In genomic region chr20:56731041-56731440, GRCh38 we compare ENCODE assay signal across 15 cellular contexts.
DNase-seq lines count a peak whose midpoint lies in the region; ATAC-seq and TF ChIP-seq lines count a peak whose summit lies in the region.
"Had no signal": no experiment of that assay in that cellular context is flagged by ENCODE, and none has a peak within 500 bp of the region (broad histone marks: within the 10 kb centered on the region; RNA-seq: fewer than 3 reads in every experiment).

No MANE protein-coding gene starts in this region.

- DNase-seq in GM23338 (ENCODE audit: low spot score), result no peak
- DNase-seq in cerebellar cortex (ENCODE audit: low spot score), result peak; percentile 87
- no peak for DNase-seq in mesothelial cell of epicardium (ENCODE audit: low spot score in 2 of 2, unreplicated experiment in 2 of 2)
- no peak for DNase-seq in activated CD8-positive, alpha-beta T cell treated with anti-CD3 and anti-CD28 coated beads for 36 hours
- no peak for DNase-seq in BE2C
- no peak for DNase-seq in progenitor cell of endocrine pancreas (ENCODE audit: low spot score, unreplicated experiment)
- DNase-seq: CD4-positive, CD25-positive, alpha-beta regulatory T cell; DMS53; H9; HFFc6 had no signal

- H3K4me1 ChIP-seq in GM23338 (ENCODE audit: insufficient read depth) (peaks cover 32% of the 10 kb centered on the region), BE2C (no peaks in the 10 kb centered on the region)
- H3K4me1 ChIP-seq: A549, BLaER1 had no signal

- H3F3A ChIP-seq in GM23338 (replicated peaks; ENCODE audit: low read depth), result no peaks in the 10 kb centered on the region

- TF ChIP-seq CTCF in GM23338 (conservative IDR thresholded peaks at IDR 0.05; ENCODE audit: low read depth in 2 of 2), result no peak
- TF ChIP-seq CTCF in mesothelial cell of epicardium (IDR thresholded peaks at IDR 0.05; ENCODE audit: unreplicated experiment), result no peak
- TF ChIP-seq CTCF in activated CD8-positive, alpha-beta T cell treated with anti-CD3 and anti-CD28 coated beads for 36 hours (IDR thresholded peaks at IDR 0.05), result no peak
- no peak for TF ChIP-seq CTCF in BE2C (IDR thresholded peaks at IDR 0.05; ENCODE audit: low read depth, low read length)
- TF ChIP-seq CTCF in progenitor cell of endocrine pancreas (IDR thresholded peaks at IDR 0.05; ENCODE audit: unreplicated experiment), result no peak

- H3K9me2 ChIP-seq in GM23338 (ENCODE audit: insufficient read depth), result peaks cover 4% of the 10 kb centered on the region; the same call in 1 of the 2 replicates

- H3K4me3 Mint-ChIP-seq in GM23338 (no peak overlapping the region), mesothelial cell of epicardium (no peak overlapping the region), progenitor cell of endocrine pancreas (ENCODE audit: low read depth) (no peak overlapping the region)
- H3K4me3 Mint-ChIP-seq in activated CD8-positive, alpha-beta T cell treated with anti-CD3 and anti-CD28 coated beads for 36 hours, result no peak overlapping the region
- H3K4me3 Mint-ChIP-seq: CD4-positive, CD25-positive, alpha-beta regulatory T cell; H9; HFFc6 had no signal

- no peaks in the 10 kb centered on the region for H4K20me1 ChIP-seq in GM23338 (replicated peaks; ENCODE audit: insufficient read depth)
- H4K20me1 ChIP-seq: BLaER1 had no signal

- POLR2A ChIA-PET in activated CD8-positive, alpha-beta T cell treated with anti-CD3 and anti-CD28 coated beads for 36 hours (lab: Charles Lee), result no interaction called here

- H3K9me3 ChIP-seq in BE2C, result no peaks in the 10 kb centered on the region; the same call in 1 of the 2 replicates
- H3K9me3 ChIP-seq: A549, BLaER1 had no signal

- H3K4me3 ChIP-seq in GM23338 (no peak overlapping the region), BE2C (ENCODE audit: low read depth, low read length) (no peak overlapping the region)
- H3K4me3 ChIP-seq: A549, BLaER1 had no signal

- H3K27me3 Mint-ChIP-seq in GM23338 (ENCODE audit: insufficient read depth, low read depth, poor library complexity), result peaks cover 28% of the 10 kb centered on the region
- H3K27me3 Mint-ChIP-seq in mesothelial cell of epicardium (ENCODE audit: low read depth), result peaks cover 9% of the 10 kb centered on the region
- peaks cover 15% of the 10 kb centered on the region for H3K27me3 Mint-ChIP-seq in activated CD8-positive, alpha-beta T cell treated with anti-CD3 and anti-CD28 coated beads for 36 hours
- peaks cover 11% of the 10 kb centered on the region for H3K27me3 Mint-ChIP-seq in progenitor cell of endocrine pancreas

- H3K27ac ChIP-seq in GM23338 (ENCODE audit: low read depth), result no peak overlapping the region
- H3K27ac ChIP-seq: A549, BLaER1, KMS-11 had no signal

- H3K27me3 ChIP-seq in GM23338 (ENCODE audit: insufficient read depth), result peaks cover 11% of the 10 kb centered on the region
- no peaks in the 10 kb centered on the region for H3K27me3 ChIP-seq in BE2C
- H3K27me3 ChIP-seq: BLaER1 had no signal

- H3K27ac Mint-ChIP-seq in GM23338 (no peak overlapping the region), mesothelial cell of epicardium (peak overlapping the region; percentile 27), progenitor cell of endocrine pancreas (no peak overlapping the region)
- no peak overlapping the region for H3K27ac Mint-ChIP-seq in activated CD8-positive, alpha-beta T cell treated with anti-CD3 and anti-CD28 coated beads for 36 hours
- H3K27ac Mint-ChIP-seq: CD4-positive, CD25-positive, alpha-beta regulatory T cell; HFFc6 had no signal

- CTCF ChIA-PET in activated CD8-positive, alpha-beta T cell treated with anti-CD3 and anti-CD28 coated beads for 36 hours (lab: Charles Lee), result no interaction called here

- intact Hi-C loops in activated CD8-positive, alpha-beta T cell treated with anti-CD3 and anti-CD28 coated beads for 36 hours (cut with micrococcal nuclease), result no loop called here

- H3K4me1 Mint-ChIP-seq in GM23338, result peaks cover 35% of the 10 kb centered on the region
- peaks cover 11% of the 10 kb centered on the region for H3K4me1 Mint-ChIP-seq in mesothelial cell of epicardium
- H3K4me1 Mint-ChIP-seq in activated CD8-positive, alpha-beta T cell treated with anti-CD3 and anti-CD28 coated beads for 36 hours (ENCODE audit: low read depth), result no peaks in the 10 kb centered on the region
- peaks cover 10% of the 10 kb centered on the region for H3K4me1 Mint-ChIP-seq in progenitor cell of endocrine pancreas (ENCODE audit: low read depth)

- no peaks in the 10 kb centered on the region for H3K79me2 ChIP-seq in GM23338 (replicated peaks; ENCODE audit: insufficient read depth)

- H3K36me3 ChIP-seq in GM23338 (ENCODE audit: insufficient read depth), result no peaks in the 10 kb centered on the region; the same call in 1 of the 2 replicates
- H3K36me3 ChIP-seq in BE2C, result no peaks in the 10 kb centered on the region
- H3K36me3 ChIP-seq: BLaER1 had no signal

- H3K36me3 Mint-ChIP-seq in GM23338 (ENCODE audit: low read depth) (no peaks in the 10 kb centered on the region), mesothelial cell of epicardium (no peaks in the 10 kb centered on the region), progenitor cell of endocrine pancreas (ENCODE audit: insufficient read depth) (no peaks in the 10 kb centered on the region)
- H3K36me3 Mint-ChIP-seq in activated CD8-positive, alpha-beta T cell treated with anti-CD3 and anti-CD28 coated beads for 36 hours (ENCODE audit: low read depth), result no peaks in the 10 kb centered on the region
- H3K36me3 Mint-ChIP-seq: CD4-positive, CD25-positive, alpha-beta regulatory T cell had no signal

- ATAC-seq in GM23338 (no peak), GM21528 (IDR thresholded peaks at IDR 0.05; ENCODE audit: low FRiP score, unreplicated experiment) (no peak)
- no peak for ATAC-seq in activated CD8-positive, alpha-beta T cell treated with anti-CD3 and anti-CD28 coated beads for 36 hours
- ATAC-seq: A549, HepG2 had no signal

- H3K9me3 Mint-ChIP-seq in GM23338, result no peaks in the 10 kb centered on the region
- H3K9me3 Mint-ChIP-seq in mesothelial cell of epicardium, result peaks cover 5% of the 10 kb centered on the region
- no peaks in the 10 kb centered on the region for H3K9me3 Mint-ChIP-seq in activated CD8-positive, alpha-beta T cell treated with anti-CD3 and anti-CD28 coated beads for 36 hours
- H3K9me3 Mint-ChIP-seq in progenitor cell of endocrine pancreas (ENCODE audit: low read depth), result peaks cover 4% of the 10 kb centered on the region
- H3K9me3 Mint-ChIP-seq: CD4-positive, CD25-positive, alpha-beta regulatory T cell; H9; HFFc6 had no signal

- peak overlapping the region; percentile 80; the same call in 1 of the 2 replicates for H2AFZ ChIP-seq in GM23338

- no peak overlapping the region for H3K4me2 ChIP-seq in GM23338
- H3K4me2 ChIP-seq: A549, BLaER1, KMS-11 had no signal

TF ChIP-seq in GM23338, 12 proteins besides CTCF, POLR2A, EP300 and RAD21 (continues in another document):
- no peak for TF ChIP-seq ETS1 (IDR thresholded peaks at IDR 0.05)
- no peak for TF ChIP-seq POLR2AphosphoS5 (IDR thresholded peaks at IDR 0.05; ENCODE audit: low read depth)
- no peak for TF ChIP-seq EZH2 (IDR thresholded peaks at IDR 0.05; ENCODE audit: low read depth, unreplicated experiment)
- TF ChIP-seq, protein P1, sequence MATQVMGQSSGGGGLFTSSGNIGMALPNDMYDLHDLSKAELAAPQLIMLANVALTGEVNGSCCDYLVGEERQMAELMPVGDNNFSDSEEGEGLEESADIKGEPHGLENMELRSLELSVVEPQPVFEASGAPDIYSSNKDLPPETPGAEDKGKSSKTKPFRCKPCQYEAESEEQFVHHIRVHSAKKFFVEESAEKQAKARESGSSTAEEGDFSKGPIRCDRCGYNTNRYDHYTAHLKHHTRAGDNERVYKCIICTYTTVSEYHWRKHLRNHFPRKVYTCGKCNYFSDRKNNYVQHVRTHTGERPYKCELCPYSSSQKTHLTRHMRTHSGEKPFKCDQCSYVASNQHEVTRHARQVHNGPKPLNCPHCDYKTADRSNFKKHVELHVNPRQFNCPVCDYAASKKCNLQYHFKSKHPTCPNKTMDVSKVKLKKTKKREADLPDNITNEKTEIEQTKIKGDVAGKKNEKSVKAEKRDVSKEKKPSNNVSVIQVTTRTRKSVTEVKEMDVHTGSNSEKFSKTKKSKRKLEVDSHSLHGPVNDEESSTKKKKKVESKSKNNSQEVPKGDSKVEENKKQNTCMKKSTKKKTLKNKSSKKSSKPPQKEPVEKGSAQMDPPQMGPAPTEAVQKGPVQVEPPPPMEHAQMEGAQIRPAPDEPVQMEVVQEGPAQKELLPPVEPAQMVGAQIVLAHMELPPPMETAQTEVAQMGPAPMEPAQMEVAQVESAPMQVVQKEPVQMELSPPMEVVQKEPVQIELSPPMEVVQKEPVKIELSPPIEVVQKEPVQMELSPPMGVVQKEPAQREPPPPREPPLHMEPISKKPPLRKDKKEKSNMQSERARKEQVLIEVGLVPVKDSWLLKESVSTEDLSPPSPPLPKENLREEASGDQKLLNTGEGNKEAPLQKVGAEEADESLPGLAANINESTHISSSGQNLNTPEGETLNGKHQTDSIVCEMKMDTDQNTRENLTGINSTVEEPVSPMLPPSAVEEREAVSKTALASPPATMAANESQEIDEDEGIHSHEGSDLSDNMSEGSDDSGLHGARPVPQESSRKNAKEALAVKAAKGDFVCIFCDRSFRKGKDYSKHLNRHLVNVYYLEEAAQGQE (IDR thresholded peaks at IDR 0.05; ENCODE audit: unreplicated experiment), result no peak
- no peak for TF ChIP-seq ZNF114 (CRISPR knock-in tag; IDR thresholded peaks at IDR 0.05)
